8 cellular contexts compared by ENCODE assay signal in the genomic region with DNA sequence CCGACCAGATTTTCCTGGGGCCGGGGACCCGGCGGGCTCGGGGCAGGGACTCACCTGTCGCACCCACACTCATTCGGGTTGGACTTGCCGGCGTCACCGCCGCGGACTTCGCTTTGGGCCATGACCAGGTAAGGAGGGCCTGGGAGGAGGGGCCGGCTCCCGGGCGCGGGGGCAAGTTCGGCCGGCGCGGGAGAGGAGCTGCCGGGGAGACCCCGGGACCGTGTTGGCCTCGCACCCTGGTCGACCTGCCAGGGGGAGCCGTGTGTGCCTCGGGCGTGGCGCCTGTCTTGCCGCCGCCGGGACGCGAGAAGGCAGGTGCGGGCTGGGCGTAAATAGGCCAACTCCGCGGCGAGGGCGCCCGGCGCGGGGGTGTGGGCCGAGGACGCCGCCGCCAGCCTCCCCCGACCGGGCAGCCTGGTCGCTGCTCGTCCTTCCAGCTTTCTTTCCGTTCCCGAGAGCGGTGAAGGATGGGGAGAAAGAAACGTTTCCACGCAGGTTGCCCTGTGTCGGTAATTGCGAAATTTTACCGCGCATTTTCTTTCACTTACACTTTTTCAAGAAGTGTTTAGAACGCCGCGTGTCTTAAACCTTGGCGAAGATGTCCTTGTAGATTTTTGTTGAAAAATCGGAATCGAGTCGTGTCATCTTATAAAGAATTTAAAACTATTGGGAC. TPM values are rescaled to one million over a fixed set of nuclear protein-coding genes. Genes with fewer than 3 reads are reported as not detected.
DNase-seq lines count a peak whose midpoint lies in the region; ATAC-seq and TF ChIP-seq lines count a peak whose summit lies in the region.

No MANE protein-coding gene starts in this region.

- peak overlapping the region; percentile 100 for H3K9ac ChIP-seq in fibroblast of lung (ENCODE audit: insufficient read depth, low read length)

- intact Hi-C loops in vagina (cut with DNase I): no loop called here

- H2AFZ ChIP-seq in fibroblast of lung (ENCODE audit: low read length): peak overlapping the region; percentile 98

- no peak for TF ChIP-seq POLR2A in vagina (IDR thresholded peaks at IDR 0.05)

- peak overlapping the region; percentile 98 for H3K4me2 ChIP-seq in fibroblast of lung (ENCODE audit: extremely low read depth, insufficient read depth, low read length)

- H3K4me1 Mint-ChIP-seq in activated T-cell treated with anti-CD3 and anti-CD28 coated beads, Interleukin-2, amount 50 U/mL, for 72 hours (ENCODE audit: low read depth): peaks cover 52% of the 10 kb centered on the region
- H3K4me1 Mint-ChIP-seq in nephron: peaks cover 33% of the 10 kb centered on the region

- H3K9me3 Mint-ChIP-seq in activated T-cell treated with anti-CD3 and anti-CD28 coated beads, Interleukin-2, amount 50 U/mL, for 72 hours: peaks cover 2 to 3% of the 10 kb centered on the region in 2 donors
- no peaks in the 10 kb centered on the region for H3K9me3 Mint-ChIP-seq in nephron

- peaks cover 52% of the 10 kb centered on the region for H3K79me2 ChIP-seq in fibroblast of lung (ENCODE audit: control insufficient read depth, insufficient read depth, low read length)

- H3K27ac Mint-ChIP-seq in activated T-cell treated with anti-CD3 and anti-CD28 coated beads, Interleukin-2, amount 50 U/mL, for 72 hours: peak overlapping the region; percentile 60
- peak overlapping the region; percentile 98 to 100 (median 99) for H3K27ac Mint-ChIP-seq in nephron

- POLR2A ChIA-PET in GM10248 (lab: Yijun Ruan, JAX): no interaction called here

- H3K4me1 ChIP-seq in fibroblast of lung (ENCODE audit: control insufficient read depth, extremely low read depth, insufficient read depth, low read length): no peaks in the 10 kb centered on the region
- H3K4me1 ChIP-seq in vagina: peaks cover 42% of the 10 kb centered on the region

- no peak for ATAC-seq in activated T-cell treated with anti-CD3 and anti-CD28 coated beads, Interleukin-2, amount 50 U/mL, for 72 hours (replicated peaks in 1 of 2)

- peak overlapping the region; percentile 93 for H3K4me3 Mint-ChIP-seq in activated T-cell treated with anti-CD3 and anti-CD28 coated beads, Interleukin-2, amount 50 U/mL, for 72 hours
- peak overlapping the region; percentile 90 to 93 (median 92) for H3K4me3 Mint-ChIP-seq in nephron

- H3K36me3 Mint-ChIP-seq in activated T-cell treated with anti-CD3 and anti-CD28 coated beads, Interleukin-2, amount 50 U/mL, for 72 hours (ENCODE audit: insufficient read depth in 2 of 2): peaks cover 10 to 34% of the 10 kb centered on the region in 2 donors
- H3K36me3 Mint-ChIP-seq in nephron (ENCODE audit: low read depth): peaks cover 22% of the 10 kb centered on the region

- H3K36me3 ChIP-seq in KOPT-K1 (ENCODE audit: insufficient read depth, low read length): peaks cover 28% of the 10 kb centered on the region
- no peaks in the 10 kb centered on the region for H3K36me3 ChIP-seq in fibroblast of lung (ENCODE audit: control insufficient read depth, insufficient read depth, low read length)
- H3K36me3 ChIP-seq in vagina: peaks cover 0 to 10% of the 10 kb centered on the region in 2 donors

- DNase-seq in NCI-H1417 (lab: John Stamatoyannopoulos, UW) (peak in 2 of 3 experiments; percentile 39 to 67), NCI-H1417 treated with DMSO at 0.1 percent for 48 hours (lab: John Stamatoyannopoulos, UW) (no peak), fibroblast of lung (ENCODE audit: low read depth in 2 of 2) (peak; percentile 11 to 23), vagina (ENCODE audit: extremely low spot score in 2 of 2) (peak in 1 of 2 donors; percentile 89), GM10248 (ENCODE audit: extremely low spot score) (no peak)
- DNase-seq in activated T-cell treated with anti-CD3 and anti-CD28 coated beads, Interleukin-2, amount 50 U/mL, for 72 hours: peak; percentile 44 to 52

- TF ChIP-seq CTCF in fibroblast of lung (conservative IDR thresholded peaks at IDR 0.05 in 1 of 2, IDR thresholded peaks at IDR 0.05 in 1 of 2; ENCODE audit: low read depth in 1 of 2, low read length in 2 of 2) (no peak), nephron (IDR thresholded peaks at IDR 0.05; ENCODE audit: unreplicated experiment in 3 of 3) (no peak), vagina (IDR thresholded peaks at IDR 0.05) (no peak), GM10248 (IDR thresholded peaks at IDR 0.05; ENCODE audit: control extremely low read depth, extremely low read depth, low read depth, missing control alignments) (no peak)

- CTCF ChIA-PET in GM10248 (lab: Yijun Ruan, JAX): interaction anchor here (1.5 kb wide), 1 partner anchor 301 kb away, joined by 3 read pairs; no protein-coding TSS in a partner anchor

- H3K27me3 ChIP-seq in fibroblast of lung (ENCODE audit: control insufficient read depth, insufficient read depth, low read length): no peaks in the 10 kb centered on the region
- H3K27me3 ChIP-seq in vagina: no peaks in the 10 kb centered on the region

- H3K9me3 ChIP-seq in KOPT-K1 (ENCODE audit: insufficient read depth, low read length, poor library complexity, severe bottlenecking) (no peaks in the 10 kb centered on the region), fibroblast of lung (ENCODE audit: control insufficient read depth, insufficient read depth, low read depth, low read length) (no peaks in the 10 kb centered on the region), vagina (no peaks in the 10 kb centered on the region)

- peak overlapping the region; percentile 97 for H3K27ac ChIP-seq in KOPT-K1 (ENCODE audit: low read depth, low read length, poor library complexity, severe bottlenecking)
- H3K27ac ChIP-seq in fibroblast of lung (ENCODE audit: insufficient read depth, low read length): peak overlapping the region; percentile 99
- H3K27ac ChIP-seq in vagina: peak overlapping the region; percentile 96

- no peaks in the 10 kb centered on the region for H4K20me1 ChIP-seq in fibroblast of lung (ENCODE audit: control insufficient read depth, extremely low read depth, insufficient read depth, low read length)

- H3K4me3 ChIP-seq in fibroblast of lung (replicated peaks in 1 of 4; ENCODE audit: control extremely low read depth in 1 of 4, insufficient read depth in 1 of 4, low read depth in 3 of 4, low read length in 4 of 4) (peak overlapping the region; percentile 75 to 98 (median 90)), vagina (peak overlapping the region; percentile 91 to 99)

- no peaks in the 10 kb centered on the region for H3K27me3 Mint-ChIP-seq in activated T-cell treated with anti-CD3 and anti-CD28 coated beads, Interleukin-2, amount 50 U/mL, for 72 hours (ENCODE audit: low read depth)
- H3K27me3 Mint-ChIP-seq in nephron (ENCODE audit: low read depth): no peaks in the 10 kb centered on the region

RNA-seq across cellular contexts. Expression of a gene that starts 0.6 kb away (rescaled TPM):
- total RNA-seq in activated T-cell treated with anti-CD3 and anti-CD28 coated beads, Interleukin-2, amount 50 U/mL, for 72 hours: 10 to 100 TPM; 74.8 to 84.3 TPM
- total RNA-seq in fibroblast of lung (19.5 and 20.0 TPM in 2 replicates), vagina (22.1 TPM)
- polyA plus RNA-seq in fibroblast of lung: 17.3 and 21.1 TPM in 2 replicates
- polyA plus RNA-seq in fibroblast of lung (2012): 16.6 and 22.2 TPM in 2 replicates
- polyA minus RNA-seq in fibroblast of lung (ENCODE audit: low replicate concordance): 0.85 and 0.86 TPM in 2 replicates

Comparison
In these comparisons a context has a peak if more than half of its experiments do, and no peak if none do; other contexts are left out.
1. DNase-seq: peak in NCI-H1417 (2 of 3), activated T-cell treated with anti-CD3 and anti-CD28 coated beads, Interleukin-2, amount 50 U/mL, for 72 hours (2 of 2) and fibroblast of lung (2 of 2); none in NCI-H1417 treated with DMSO at 0.1 percent for 48 hours (single experiment) and GM10248 (single experiment).
2. Peak in every context shown above with its lines, with median percentiles within 50 percentile points of each other: H3K27ac ChIP-seq.